1 cellular context compared by ENCODE assay signal in genomic region chr20:44021900-44022299, GRCh38.
TF ChIP-seq lines count a peak whose summit lies in the region.

No MANE protein-coding gene starts in this region.

TF ChIP-seq in IMR-90, 13 proteins besides CTCF, POLR2A, EP300 and RAD21 (continued from another document):
- no peak for TF ChIP-seq BHLHE40 (IDR thresholded peaks at IDR 0.05; ENCODE audit: low read depth, low read length)
